16 cellular contexts compared by ENCODE assay signal in the genomic region with DNA sequence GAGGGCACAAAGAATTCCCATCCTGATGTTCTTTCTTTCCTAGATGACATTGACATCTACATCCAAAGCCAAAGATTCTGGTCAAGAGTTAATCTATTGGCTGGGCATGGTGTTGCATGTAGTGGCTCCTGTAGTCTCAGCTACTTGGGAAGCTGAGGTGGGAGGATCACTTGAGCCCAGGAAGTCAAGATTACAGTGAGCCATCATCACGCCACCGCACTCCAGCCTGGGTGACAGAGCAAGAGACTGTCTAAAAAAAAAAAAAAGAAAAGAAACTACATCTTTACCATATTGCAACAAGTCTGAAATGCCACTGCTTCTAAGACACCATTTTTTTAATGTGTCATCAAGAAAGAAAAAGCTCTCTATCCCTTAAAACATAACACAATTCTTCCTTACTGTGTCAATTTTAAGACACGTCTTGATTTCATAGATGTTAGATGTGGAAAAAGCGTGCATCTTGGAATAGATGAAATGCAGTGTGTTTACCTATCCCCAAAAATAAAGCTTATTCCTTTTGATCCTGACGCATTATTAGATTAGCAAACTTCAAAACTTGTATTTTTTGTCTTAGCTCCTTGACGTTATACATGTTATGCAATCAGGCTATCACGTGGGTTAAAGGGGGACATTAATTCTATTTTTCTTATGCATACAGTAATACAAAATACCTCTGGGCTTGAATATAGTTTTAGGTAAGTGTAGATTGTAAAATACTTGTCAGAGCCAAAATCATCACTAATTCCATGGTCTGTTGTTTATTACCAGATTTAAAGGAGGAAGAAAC. TPM values are rescaled to one million over a fixed set of nuclear protein-coding genes. Genes with fewer than 3 reads are reported as not detected.
A peak's percentile ranks its signal among the peaks of the same experiment; 100 is the strongest.
DNase-seq lines count a peak whose midpoint lies in the region; ATAC-seq and TF ChIP-seq lines count a peak whose summit lies in the region.
"Had no signal": no experiment of that assay in that cellular context is flagged by ENCODE, and none has a peak within 500 bp of the region (broad histone marks: within the 10 kb centered on the region; RNA-seq: fewer than 3 reads in every experiment).

No MANE protein-coding gene starts in this region.

- H3K4me3 ChIP-seq in SK-N-MC, result peak overlapping the region; percentile 9; the same call in 1 of the 2 replicates
- H3K4me3 ChIP-seq in neutrophil (ENCODE audit: low read depth in 1 of 2, low read length in 1 of 2), result no peak overlapping the region

- no peak overlapping the region for H3K14ac ChIP-seq in H9 (ENCODE audit: insufficient read depth, low read length)

- no peak overlapping the region for H2BK5ac ChIP-seq in H9 (ENCODE audit: insufficient read length, low read length)

- H3K4me1 Mint-ChIP-seq in H9, result peaks cover 3 to 4% of the 10 kb centered on the region in 2 experiments; a peak in 2 of 4 replicates

- H3K4me1 ChIP-seq in neutrophil (ENCODE audit: control insufficient read depth in 1 of 2, insufficient read depth in 1 of 2, low read depth in 1 of 2, low read length in 1 of 2) (peaks cover 48 to 50% of the 10 kb centered on the region in 2 experiments), H9 (ENCODE audit: insufficient read depth, low read length) (no peaks in the 10 kb centered on the region)

- H4K91ac ChIP-seq in H9 (ENCODE audit: insufficient read length, low read depth, low read length), result no peak overlapping the region

- no peak overlapping the region for H3K56ac ChIP-seq in H9 (ENCODE audit: insufficient read length, low read depth, low read length)

- H3K23ac ChIP-seq in H9 (ENCODE audit: insufficient read length, low read depth, low read length), result no peak overlapping the region

- H2BK15ac ChIP-seq in H9 (ENCODE audit: low read depth, low read length), result no peak overlapping the region

- no peak overlapping the region for H2BK12ac ChIP-seq in H9 (ENCODE audit: insufficient read length, low read depth, low read length)

- H3K79me1 ChIP-seq in H9 (ENCODE audit: insufficient read depth, low read depth, low read length, poor library complexity, severe bottlenecking), result no peaks in the 10 kb centered on the region

- no peak for ATAC-seq in GM18870 (IDR thresholded peaks at IDR 0.05; ENCODE audit: unreplicated experiment)
- ATAC-seq: CD8-positive, alpha-beta T cell had no signal

- H3K27ac ChIP-seq in 22Rv1, result peak overlapping the region; percentile 66
- H3K27ac ChIP-seq in SK-N-MC, result peak overlapping the region; percentile 96
- peak overlapping the region; percentile 92 for H3K27ac ChIP-seq in neutrophil
- no peak overlapping the region for H3K27ac ChIP-seq in H9 (ENCODE audit: insufficient read length, low read depth, low read length)

- H3K27ac Mint-ChIP-seq in H9, result no peak overlapping the region
- H3K27ac Mint-ChIP-seq: B cell; CD8-positive, alpha-beta T cell had no signal

- H3K27me3 Mint-ChIP-seq in H9 (ENCODE audit: low read depth), result no peaks in the 10 kb centered on the region
- H3K27me3 Mint-ChIP-seq: B cell had no signal

- no CpG with 5 or more reads among the region's 7 CpGs for WGBS in H9 (ENCODE audit: extremely low coverage, insufficient read length, low lambda C conversion rate)

- H3K36me3 ChIP-seq in SK-N-MC (ENCODE audit: insufficient read depth, low read length), result no peaks in the 10 kb centered on the region
- H3K36me3 ChIP-seq in neutrophil, result peaks cover 5% of the 10 kb centered on the region

- no peak overlapping the region for H2BK20ac ChIP-seq in H9 (ENCODE audit: low read depth, low read length, poor library complexity, severe bottlenecking)

- no peak for TF ChIP-seq CTCF in 22Rv1 (IDR thresholded peaks at IDR 0.05)
- TF ChIP-seq CTCF in neutrophil (IDR thresholded peaks at IDR 0.05), result no peak
- TF ChIP-seq CTCF in H9 (conservative IDR thresholded peaks at IDR 0.05), result no peak

- H3K9me3 ChIP-seq in SK-N-MC (ENCODE audit: low read depth, low read length) (no peaks in the 10 kb centered on the region), neutrophil (no peaks in the 10 kb centered on the region), H9 (ENCODE audit: control insufficient read depth, low read depth, low read length) (no peaks in the 10 kb centered on the region)

- no peak overlapping the region for H3T11ph ChIP-seq in H9 (ENCODE audit: low read length)

- peak; percentile 12 for DNase-seq in CD1c-positive myeloid dendritic cell (ENCODE audit: extremely low spot score)
- DNase-seq in SK-N-MC (ENCODE audit: low read depth, low spot score), result no peak
- DNase-seq in H9, result no peak
- DNase-seq in KG1 (lab: John Stamatoyannopoulos, UW), result no peak
- DNase-seq: C1 segment of cervical spinal cord; Calu3; CD8-positive, alpha-beta T cell; DMS79 treated with DMSO at 0.1 percent for 48 hours; GF-D8; GOT3; H7; IMR-90 had no signal

- no peak overlapping the region for H2BK120ac ChIP-seq in H9 (ENCODE audit: low read depth, low read length, poor library complexity, severe bottlenecking)

- H3K79me2 ChIP-seq in H9 (ENCODE audit: insufficient read depth, low read length), result no peaks in the 10 kb centered on the region

- H2AK5ac ChIP-seq in H9 (ENCODE audit: insufficient read length, low read length), result no peak overlapping the region

- H3K9me3 Mint-ChIP-seq in H9, result no peaks in the 10 kb centered on the region
- H3K9me3 Mint-ChIP-seq: CD8-positive, alpha-beta T cell had no signal

- H4K5ac ChIP-seq in H9 (ENCODE audit: insufficient read length, low read depth, low read length), result no peak overlapping the region

- H2AFZ ChIP-seq in H9 (ENCODE audit: low read length), result no peak overlapping the region

- no peaks in the 10 kb centered on the region for H3K36me3 Mint-ChIP-seq in H9 (ENCODE audit: insufficient read depth in 1 of 3, low read depth in 3 of 3)
- H3K36me3 Mint-ChIP-seq: CD8-positive, alpha-beta T cell had no signal

- no peak overlapping the region for H4K8ac ChIP-seq in H9 (replicated peaks; ENCODE audit: insufficient read length, low read depth, low read length)

- H3K4me2 ChIP-seq in H9 (ENCODE audit: insufficient read depth, insufficient read length, low read length), result no peak overlapping the region

- H3K18ac ChIP-seq in H9 (ENCODE audit: insufficient read length, low read depth, low read length), result no peak overlapping the region

- H3K27me3 ChIP-seq in neutrophil (no peaks in the 10 kb centered on the region), H9 (ENCODE audit: insufficient read depth, low read length) (no peaks in the 10 kb centered on the region)

- H3K23me2 ChIP-seq in H9 (ENCODE audit: insufficient read length, low read depth, low read length, poor library complexity, severe bottlenecking), result no peaks in the 10 kb centered on the region

- H3K9ac ChIP-seq in SK-N-MC (ENCODE audit: insufficient read length), result no peak overlapping the region
- H3K9ac ChIP-seq in H9 (ENCODE audit: extremely low read depth, insufficient read length, low read length), result no peak overlapping the region

- no peak overlapping the region for H3K4me3 Mint-ChIP-seq in H9
- H3K4me3 Mint-ChIP-seq: B cell; CD8-positive, alpha-beta T cell had no signal

- H4K20me1 ChIP-seq in H9 (ENCODE audit: control insufficient read depth, insufficient read depth, insufficient read length), result no peaks in the 10 kb centered on the region

- no peak overlapping the region for H3K4ac ChIP-seq in H9 (ENCODE audit: low read depth, low read length)

RNA-seq across cellular contexts. Expression of gene ELAPOR1, which starts 46.3 kb away (rescaled TPM):
- total RNA-seq in H9 (2021), result 0.55 and 1.1 TPM in 2 replicates

RNA-seq across cellular contexts. Expression of gene SARS1, which starts 53.5 kb away (rescaled TPM):
- 139 and 144 TPM in 2 replicates for total RNA-seq in H9 (2021)
